Comparison of ENCODE assay signal across 11 cellular contexts in the genomic region with DNA sequence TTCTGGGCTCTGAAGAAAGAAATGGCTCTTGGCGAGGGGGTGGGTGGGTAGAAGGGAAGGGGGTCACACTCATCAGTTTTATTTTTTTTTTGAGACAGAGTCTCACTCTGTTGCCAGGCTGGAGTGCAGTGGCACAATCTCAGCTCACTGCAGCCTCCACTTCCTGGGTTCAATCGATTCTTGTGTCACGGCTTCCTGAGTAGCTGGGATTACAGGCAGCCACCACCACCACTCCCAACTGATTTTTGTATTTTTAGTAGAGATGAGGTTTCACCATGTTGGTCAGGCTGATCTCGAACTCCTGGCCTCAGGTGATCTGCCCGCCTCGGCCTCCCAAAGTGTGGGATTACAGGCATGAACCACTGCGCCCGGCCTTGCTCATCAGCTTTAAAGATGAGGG. TPM values are rescaled to one million over a fixed set of nuclear protein-coding genes. Genes with fewer than 3 reads are reported as not detected.
DNase-seq lines count a peak whose midpoint lies in the region; ATAC-seq and TF ChIP-seq lines count a peak whose summit lies in the region.
"Not testable (repeated sequence)": the region's sequence is repeated elsewhere in the genome, so short reads cannot be mapped to it uniquely, and the experiment has no call there.
"Had no signal": no experiment of that assay in that cellular context is flagged by ENCODE, and none has a peak within 500 bp of the region (broad histone marks: within the 10 kb centered on the region; RNA-seq: fewer than 3 reads in every experiment).

No MANE protein-coding gene starts in this region.

- peaks cover 0 to 18% (median 2%) of the 10 kb centered on the region in 3 donors for H3K36me3 Mint-ChIP-seq in CD8-positive, alpha-beta memory T cell
- H3K36me3 Mint-ChIP-seq in activated CD8-positive, alpha-beta T cell treated with anti-CD3 and anti-CD28 coated beads for 36 hours (ENCODE audit: low read depth): peaks cover 16% of the 10 kb centered on the region
- H3K36me3 Mint-ChIP-seq in activated naive CD8-positive, alpha-beta T cell; naive thymus-derived CD4-positive, alpha-beta T cell: not testable (repeated sequence)
- H3K36me3 Mint-ChIP-seq in effector memory CD8-positive, alpha-beta T cell (ENCODE audit: insufficient read depth): peaks cover 27% of the 10 kb centered on the region
- H3K36me3 Mint-ChIP-seq in stimulated activated effector memory CD8-positive, alpha-beta T cell treated with anti-CD3 and anti-CD28 coated beads, Interleukin-12 subunit alpha, Interleukin-12 subunit beta, amount 100 ng/mL, for 72 hours: peaks cover 24% of the 10 kb centered on the region

- intact Hi-C loops in activated CD8-positive, alpha-beta T cell treated with anti-CD3 and anti-CD28 coated beads for 36 hours (cut with micrococcal nuclease): not testable (repeated sequence)
- intact Hi-C loops in naive thymus-derived CD4-positive, alpha-beta T cell (cut with micrococcal nuclease): loop anchor here (1.0 kb wide), 2 partner anchors 9 to 12 kb away; no protein-coding TSS in a partner anchor

- not testable (repeated sequence) for H3K27me3 ChIP-seq in CD8-positive, alpha-beta memory T cell (ENCODE audit: insufficient read depth, low read length, poor library complexity, severe bottlenecking); RWPE2 (ENCODE audit: insufficient read depth, poor library complexity, severe bottlenecking); naive thymus-derived CD4-positive, alpha-beta T cell (ENCODE audit: control insufficient read depth in 2 of 2, insufficient read depth in 2 of 2, low read length in 2 of 2); upper lobe of left lung

- H3K9me3 ChIP-seq in CD8-positive, alpha-beta memory T cell (ENCODE audit: low read length); RWPE2 (ENCODE audit: severe bottlenecking); naive thymus-derived CD4-positive, alpha-beta T cell (ENCODE audit: control insufficient read depth in 2 of 3, low read length in 3 of 3); upper lobe of left lung: not testable (repeated sequence)

- H3K4me1 Mint-ChIP-seq in CD8-positive, alpha-beta memory T cell: peaks cover 48 to 69% (median 48%) of the 10 kb centered on the region in 3 donors
- peaks cover 53% of the 10 kb centered on the region for H3K4me1 Mint-ChIP-seq in activated CD8-positive, alpha-beta T cell treated with anti-CD3 and anti-CD28 coated beads for 36 hours (ENCODE audit: low read depth)
- H3K4me1 Mint-ChIP-seq in activated naive CD8-positive, alpha-beta T cell (ENCODE audit: low read depth): peaks cover 52% of the 10 kb centered on the region
- H3K4me1 Mint-ChIP-seq in effector memory CD8-positive, alpha-beta T cell (ENCODE audit: low read depth in 2 of 2): peaks cover 48% of the 10 kb centered on the region in 2 donors
- peaks cover 47 to 76% (median 62%) of the 10 kb centered on the region in 7 donors for H3K4me1 Mint-ChIP-seq in naive thymus-derived CD4-positive, alpha-beta T cell
- H3K4me1 Mint-ChIP-seq in stimulated activated effector memory CD8-positive, alpha-beta T cell treated with anti-CD3 and anti-CD28 coated beads, Interleukin-12 subunit alpha, Interleukin-12 subunit beta, amount 100 ng/mL, for 72 hours: peaks cover 63% of the 10 kb centered on the region

- H3K27ac Mint-ChIP-seq in CD8-positive, alpha-beta memory T cell: peak overlapping the region; percentile 95 to 100 (median 97)
- H3K27ac Mint-ChIP-seq in activated CD8-positive, alpha-beta T cell treated with anti-CD3 and anti-CD28 coated beads for 36 hours: peak overlapping the region; percentile 96
- H3K27ac Mint-ChIP-seq in activated naive CD8-positive, alpha-beta T cell: peak overlapping the region; percentile 96
- H3K27ac Mint-ChIP-seq in effector memory CD8-positive, alpha-beta T cell: peak overlapping the region; percentile 92 to 93
- H3K27ac Mint-ChIP-seq in naive thymus-derived CD4-positive, alpha-beta T cell: peak overlapping the region; percentile 94 to 99 (median 96)
- H3K27ac Mint-ChIP-seq in stimulated activated effector memory CD8-positive, alpha-beta T cell treated with anti-CD3 and anti-CD28 coated beads, Interleukin-12 subunit alpha, Interleukin-12 subunit beta, amount 100 ng/mL, for 72 hours: peak overlapping the region; percentile 93

- H3K4me3 ChIP-seq in CD8-positive, alpha-beta memory T cell (ENCODE audit: low read length): peak overlapping the region; percentile 49
- H3K4me3 ChIP-seq in RWPE2 (ENCODE audit: severe bottlenecking); upper lobe of left lung: not testable (repeated sequence)
- H3K4me3 ChIP-seq in naive thymus-derived CD4-positive, alpha-beta T cell (ENCODE audit: low read length): peak overlapping the region; percentile 49

- POLR2A ChIA-PET in CD8-positive, alpha-beta memory T cell (lab: Charles Lee): interaction anchor here (0.6 to 2.1 kb wide), 8 partner anchors 11 to 144 kb away, joined by 3 to 12 read pairs (median 5); partner anchors contain the start of genes EHBP1L1 and MAP3K11
- POLR2A ChIA-PET in activated CD8-positive, alpha-beta T cell treated with anti-CD3 and anti-CD28 coated beads for 36 hours (lab: Charles Lee): interaction anchor here (0.8 to 3.0 kb wide), 11 partner anchors 8 to 141 kb away, joined by 3 to 25 read pairs (median 4); partner anchors contain the start of genes FAM89B, MALAT1 and NEAT1
- POLR2A ChIA-PET in naive thymus-derived CD4-positive, alpha-beta T cell (lab: Charles Lee): interaction anchor here (0.7 to 10.2 kb wide), 16 partner anchors 9 to 206 kb away, joined by 3 to 186 read pairs (median 5); partner anchors contain the start of genes EHBP1L1, MALAT1 and PCNX3

- H3K9me3 Mint-ChIP-seq in CD8-positive, alpha-beta memory T cell; activated CD8-positive, alpha-beta T cell treated with anti-CD3 and anti-CD28 coated beads for 36 hours; activated naive CD8-positive, alpha-beta T cell (ENCODE audit: low read depth); effector memory CD8-positive, alpha-beta T cell; naive thymus-derived CD4-positive, alpha-beta T cell; stimulated activated effector memory CD8-positive, alpha-beta T cell treated with anti-CD3 and anti-CD28 coated beads, Interleukin-12 subunit alpha, Interleukin-12 subunit beta, amount 100 ng/mL, for 72 hours: not testable (repeated sequence)

- peak in 1 of 5 donors; percentile 48 for DNase-seq in CD8-positive, alpha-beta memory T cell
- not testable (repeated sequence) for DNase-seq in RWPE2 (ENCODE audit: low spot score); activated CD8-positive, alpha-beta T cell treated with anti-CD3 and anti-CD28 coated beads for 36 hours; effector memory CD8-positive, alpha-beta T cell; stimulated activated effector memory CD8-positive, alpha-beta T cell treated with anti-CD3 and anti-CD28 coated beads, Interleukin-12 subunit alpha, Interleukin-12 subunit beta, amount 100 ng/mL, for 72 hours (ENCODE audit: low spot score in 2 of 2); upper lobe of left lung
- DNase-seq in naive thymus-derived CD4-positive, alpha-beta T cell: peak in 3 of 9 donors; percentile 41 to 46 (median 45)

- H3K27me3 Mint-ChIP-seq in CD8-positive, alpha-beta memory T cell; activated CD8-positive, alpha-beta T cell treated with anti-CD3 and anti-CD28 coated beads for 36 hours; activated naive CD8-positive, alpha-beta T cell; effector memory CD8-positive, alpha-beta T cell; naive thymus-derived CD4-positive, alpha-beta T cell: not testable (repeated sequence)

- peak overlapping the region; percentile 73 to 86 (median 84) for H3K4me3 Mint-ChIP-seq in CD8-positive, alpha-beta memory T cell
- not testable (repeated sequence) for H3K4me3 Mint-ChIP-seq in activated CD8-positive, alpha-beta T cell treated with anti-CD3 and anti-CD28 coated beads for 36 hours
- H3K4me3 Mint-ChIP-seq in activated naive CD8-positive, alpha-beta T cell: peak overlapping the region; percentile 74
- H3K4me3 Mint-ChIP-seq in effector memory CD8-positive, alpha-beta T cell: peak overlapping the region; percentile 71 to 76
- H3K4me3 Mint-ChIP-seq in naive thymus-derived CD4-positive, alpha-beta T cell: peak overlapping the region; percentile 74 to 99 (median 82)
- H3K4me3 Mint-ChIP-seq in stimulated activated effector memory CD8-positive, alpha-beta T cell treated with anti-CD3 and anti-CD28 coated beads, Interleukin-12 subunit alpha, Interleukin-12 subunit beta, amount 100 ng/mL, for 72 hours: peak overlapping the region; percentile 68

- not testable (repeated sequence) for TF ChIP-seq POLR2A in upper lobe of left lung (IDR thresholded peaks at IDR 0.05)

- H3K27ac ChIP-seq in CD8-positive, alpha-beta memory T cell (ENCODE audit: low read depth, low read length): peak overlapping the region; percentile 77
- H3K27ac ChIP-seq in RWPE2 (ENCODE audit: poor library complexity, severe bottlenecking): peak overlapping the region; percentile 35
- peak overlapping the region; percentile 96 for H3K27ac ChIP-seq in naive thymus-derived CD4-positive, alpha-beta T cell (ENCODE audit: low read depth, low read length)
- H3K27ac ChIP-seq in upper lobe of left lung: peak overlapping the region; percentile 10 to 73 (median 48)

- not testable (repeated sequence) for TF ChIP-seq EP300 in upper lobe of left lung (IDR thresholded peaks at IDR 0.05)

- H3K36me3 ChIP-seq in CD8-positive, alpha-beta memory T cell (ENCODE audit: insufficient read depth, low read length); RWPE2 (ENCODE audit: low read depth); naive thymus-derived CD4-positive, alpha-beta T cell (ENCODE audit: control insufficient read depth in 2 of 3, insufficient read depth in 3 of 3, low read length in 3 of 3); upper lobe of left lung: not testable (repeated sequence)

- not testable (repeated sequence) for ATAC-seq in RWPE2 (ENCODE audit: low read depth); activated CD8-positive, alpha-beta T cell treated with anti-CD3 and anti-CD28 coated beads for 36 hours; effector memory CD8-positive, alpha-beta T cell (replicated peaks); naive thymus-derived CD4-positive, alpha-beta T cell; stimulated activated effector memory CD8-positive, alpha-beta T cell treated with anti-CD3 and anti-CD28 coated beads, Interleukin-12 subunit alpha, Interleukin-12 subunit beta, amount 100 ng/mL, for 72 hours; upper lobe of left lung (ENCODE audit: low FRiP score in 2 of 2)

- not testable (repeated sequence) for TF ChIP-seq CTCF in RWPE2 (IDR thresholded peaks at IDR 0.05; ENCODE audit: poor library complexity, severe bottlenecking); activated CD8-positive, alpha-beta T cell treated with anti-CD3 and anti-CD28 coated beads for 36 hours (IDR thresholded peaks at IDR 0.05); upper lobe of left lung (IDR thresholded peaks at IDR 0.05)

- H3K4me1 ChIP-seq in CD8-positive, alpha-beta memory T cell (ENCODE audit: insufficient read depth, low read length): peaks cover 68% of the 10 kb centered on the region
- peaks cover 21% of the 10 kb centered on the region for H3K4me1 ChIP-seq in RWPE2 (ENCODE audit: insufficient read depth, poor library complexity, severe bottlenecking)
- peaks cover 52 to 53% of the 10 kb centered on the region in 2 donors for H3K4me1 ChIP-seq in naive thymus-derived CD4-positive, alpha-beta T cell (ENCODE audit: control insufficient read depth in 2 of 2, insufficient read depth in 2 of 2, low read length in 2 of 2)
- H3K4me1 ChIP-seq in upper lobe of left lung: peaks cover 29 to 55% (median 41%) of the 10 kb centered on the region in 4 donors

- WGBS in upper lobe of left lung, 2 donors: 80 to 84% methylated on average over 7 to 8 of the region's 8 CpGs

- CTCF ChIA-PET in CD8-positive, alpha-beta memory T cell (lab: Charles Lee): interaction anchor here (0.8 to 3.9 kb wide), 10 partner anchors 8 to 50 kb away, joined by 3 to 35 read pairs (median 4); partner anchors contain the start of gene PCNX3
- CTCF ChIA-PET in activated CD8-positive, alpha-beta T cell treated with anti-CD3 and anti-CD28 coated beads for 36 hours (lab: Charles Lee): interaction anchor here (0.6 to 5.3 kb wide), 8 partner anchors 8 to 250 kb away, joined by 3 to 39 read pairs (median 5); no protein-coding TSS in a partner anchor
- CTCF ChIA-PET in naive thymus-derived CD4-positive, alpha-beta T cell (lab: Charles Lee): interaction anchor here (0.9 to 3.1 kb wide), 5 partner anchors 10 to 29 kb away, joined by 3 to 18 read pairs (median 8); no protein-coding TSS in a partner anchor

RNA-seq across cellular contexts. Expression of gene ZNRD2, which starts 5.1 kb away (rescaled TPM):
- 10 to 100 TPM; 69.6 to 77.9 TPM for total RNA-seq in CD8-positive, alpha-beta memory T cell
- 81.4 TPM for polyA plus RNA-seq in CD8-positive, alpha-beta memory T cell
- 10 to 100 TPM; 54.3 to 54.7 TPM for total RNA-seq in activated CD8-positive, alpha-beta T cell treated with anti-CD3 and anti-CD28 coated beads for 36 hours
- total RNA-seq in naive thymus-derived CD4-positive, alpha-beta T cell: 10 to 100 TPM; 29.1 to 40.9 (median 32.9) TPM
- 10 to 100 TPM; 82.6 to 86.0 TPM for polyA plus RNA-seq in naive thymus-derived CD4-positive, alpha-beta T cell
- 10 to 100 TPM; 22.6 to 60.7 (median 39.7) TPM for total RNA-seq in upper lobe of left lung

RNA-seq across cellular contexts. Expression of gene LTBP3, which starts 7.0 kb away (rescaled TPM):
- total RNA-seq in CD8-positive, alpha-beta memory T cell: 10 to 100 TPM; 33.2 to 35.4 TPM
- polyA plus RNA-seq in CD8-positive, alpha-beta memory T cell: 17.9 TPM
- total RNA-seq in activated CD8-positive, alpha-beta T cell treated with anti-CD3 and anti-CD28 coated beads for 36 hours: 10 to 100 TPM; 55.4 to 56.0 TPM
- 100 to 1,000 TPM in 4 of 5 experiments, 10 to 100 TPM in 1; 91.4 to 288 (median 280) TPM for total RNA-seq in naive thymus-derived CD4-positive, alpha-beta T cell
- 10 to 100 TPM; 18.7 to 41.2 TPM for polyA plus RNA-seq in naive thymus-derived CD4-positive, alpha-beta T cell
- total RNA-seq in upper lobe of left lung: 100 to 1,000 TPM in 5 of 6 donors, 10 to 100 TPM in 1; 99.9 to 479 (median 131) TPM

RNA-seq across cellular contexts. Expression of gene FAM89B, which starts 7.2 kb away (rescaled TPM):
- 10 to 100 TPM; 30.8 to 34.1 TPM for total RNA-seq in CD8-positive, alpha-beta memory T cell
- 138 TPM for polyA plus RNA-seq in CD8-positive, alpha-beta memory T cell
- total RNA-seq in activated CD8-positive, alpha-beta T cell treated with anti-CD3 and anti-CD28 coated beads for 36 hours: 10 to 100 TPM; 12.7 to 16.0 TPM
- 10 to 100 TPM; 33.0 to 59.7 (median 45.3) TPM for total RNA-seq in naive thymus-derived CD4-positive, alpha-beta T cell
- polyA plus RNA-seq in naive thymus-derived CD4-positive, alpha-beta T cell: 100 to 1,000 TPM in 1 of 2 donors, 10 to 100 TPM in 1; 87.7 to 115 TPM
- total RNA-seq in upper lobe of left lung: 10 to 100 TPM; 27.9 to 65.8 (median 45.3) TPM

RNA-seq across cellular contexts. Expression of gene EHBP1L1, which starts 10.7 kb away (rescaled TPM):
- 100 to 1,000 TPM in 1 of 2 experiments, 10 to 100 TPM in 1; 97.3 to 100 TPM for total RNA-seq in CD8-positive, alpha-beta memory T cell
- polyA plus RNA-seq in CD8-positive, alpha-beta memory T cell: 25.1 TPM
- 10 to 100 TPM; 94.0 to 99.4 TPM for total RNA-seq in activated CD8-positive, alpha-beta T cell treated with anti-CD3 and anti-CD28 coated beads for 36 hours
- total RNA-seq in naive thymus-derived CD4-positive, alpha-beta T cell: 100 to 1,000 TPM; 108 to 207 (median 128) TPM
- polyA plus RNA-seq in naive thymus-derived CD4-positive, alpha-beta T cell: 10 to 100 TPM; 12.3 to 14.2 TPM
- total RNA-seq in upper lobe of left lung: 100 to 1,000 TPM in 4 of 6 donors, 10 to 100 TPM in 2; 70.4 to 220 (median 133) TPM

RNA-seq across cellular contexts. Expression of gene KCNK7, which starts 30.4 kb away (rescaled TPM):
- total RNA-seq in CD8-positive, alpha-beta memory T cell: under 1 TPM; 0.59 to 0.64 TPM
- not detected for polyA plus RNA-seq in CD8-positive, alpha-beta memory T cell
- under 1 TPM in 1 of 2 experiments, not detected in 1; 0.77 TPM for total RNA-seq in activated CD8-positive, alpha-beta T cell treated with anti-CD3 and anti-CD28 coated beads for 36 hours
- total RNA-seq in naive thymus-derived CD4-positive, alpha-beta T cell: 1 to 10 TPM; 2.1 to 9.2 (median 4.8) TPM
- polyA plus RNA-seq in naive thymus-derived CD4-positive, alpha-beta T cell: under 1 TPM in 1 of 2 donors, not detected in 1; 0.25 TPM
- total RNA-seq in upper lobe of left lung: 1 to 10 TPM in 4 of 6 donors, under 1 TPM in 1, not detected in 1; 0.59 to 3.7 (median 1.7) TPM
- total RNA-seq: frontal cortex, hepatocyte, HepG2 had no signal

Comparison
In these comparisons a context has a peak if more than half of its experiments do, and no peak if none do; other contexts are left out.
1. H3K27ac ChIP-seq: peak in every context shown above with its lines; median percentile 96 in naive thymus-derived CD4-positive, alpha-beta T cell; 77 in CD8-positive, alpha-beta memory T cell; 48 in upper lobe of left lung; 35 in RWPE2.